9 cellular contexts compared by ENCODE assay signal in the genomic region with DNA sequence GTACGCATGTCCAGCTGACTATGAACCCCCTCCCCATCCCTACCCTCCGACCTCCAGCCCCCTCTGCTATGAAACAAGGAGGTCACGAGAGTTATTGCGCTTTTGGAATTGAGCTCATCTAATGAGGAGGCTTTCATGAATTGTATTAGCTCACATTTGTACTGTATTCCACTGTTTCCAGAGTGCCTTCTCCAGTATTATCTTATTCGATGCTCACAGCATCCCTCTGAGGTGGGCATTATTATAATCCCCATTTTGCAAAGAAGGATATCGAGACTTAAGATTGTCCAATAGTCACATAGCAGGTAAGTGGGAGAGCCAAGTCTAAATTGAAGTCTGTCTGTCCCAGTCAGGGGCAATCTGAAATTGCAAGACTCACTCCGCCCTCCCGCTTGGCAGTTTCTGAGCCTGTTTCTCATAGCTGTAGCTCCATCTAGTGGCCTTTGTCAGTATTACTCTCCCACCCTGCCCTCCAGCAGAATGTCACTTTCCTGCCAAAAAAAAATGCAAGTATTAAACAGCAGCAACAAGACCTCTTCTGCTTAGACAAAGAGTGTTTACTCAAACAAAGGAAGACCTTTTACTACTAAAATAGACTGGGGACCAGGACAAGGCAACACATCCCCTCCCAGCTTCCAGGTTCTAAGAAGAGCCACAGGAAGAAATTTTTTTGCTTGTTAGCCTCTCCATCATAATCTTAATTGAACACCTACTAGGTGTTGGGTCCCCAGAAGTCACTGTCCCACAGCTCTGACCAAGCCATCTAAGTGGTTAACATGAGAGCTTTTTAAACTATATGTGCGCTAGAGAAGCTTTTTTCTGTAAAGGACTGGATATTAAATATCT. TPM values are rescaled to one million over a fixed set of nuclear protein-coding genes. Genes with fewer than 3 reads are reported as not detected.
DNase-seq lines count a peak whose midpoint lies in the region; ATAC-seq, FAIRE-seq and TF ChIP-seq lines count a peak whose summit lies in the region.
"Had no signal": no experiment of that assay in that cellular context is flagged by ENCODE, and none has a peak within 500 bp of the region (broad histone marks: within the 10 kb centered on the region; RNA-seq: fewer than 3 reads in every experiment).

No MANE protein-coding gene starts in this region.

- H3K4me2 ChIP-seq in HepG2 (ENCODE audit: low read depth, low read length), result no peak overlapping the region

- H3K4me1 ChIP-seq in HepG2 (ENCODE audit: insufficient read depth, low read length), result no peaks in the 10 kb centered on the region

- no peaks in the 10 kb centered on the region for H3K9me3 ChIP-seq in HepG2 (ENCODE audit: low read length)

- 9% methylated on average over 9 of the region's 9 CpGs for WGBS in HepG2 (ENCODE audit: low lambda C conversion rate)

- H3K9ac ChIP-seq in HepG2 (ENCODE audit: insufficient read depth, low read depth, low read length), result no peak overlapping the region

- TF ChIP-seq EP300 in HepG2 (IDR thresholded peaks at IDR 0.05; ENCODE audit: low read depth in 2 of 2, low read length in 2 of 2) (no peak), HepG2 (CRISPR knock-in tag; IDR thresholded peaks at IDR 0.05; ENCODE audit: borderline replicate concordance) (no peak)

- H3K36me3 ChIP-seq in HepG2 (replicated peaks in 1 of 2; ENCODE audit: control insufficient read depth in 1 of 2, insufficient read depth in 2 of 2, low read length in 2 of 2), result no peaks in the 10 kb centered on the region

- no peak overlapping the region for H3K4me3 ChIP-seq in choroid plexus epithelial cell (ENCODE audit: low read depth, low read length)
- no peak overlapping the region for H3K4me3 ChIP-seq in HepG2 (replicated peaks in 1 of 3; ENCODE audit: insufficient read depth in 1 of 3, low read depth in 2 of 3, low read length in 3 of 3)

- no peak overlapping the region for H3K4me3 Mint-ChIP-seq in HFFc6

- peak; percentile 59; the same call in 1 of the 2 replicates for TF ChIP-seq RAD21 in HepG2 (CRISPR knock-in tag; IDR thresholded peaks at IDR 0.05)

- no peaks in the 10 kb centered on the region for H3K36me3 Mint-ChIP-seq in HFFc6 (ENCODE audit: low read depth)
- H3K36me3 Mint-ChIP-seq: activated naive CD4-positive, alpha-beta T cell treated with anti-CD3 and anti-CD28 coated beads, Interleukin-2, amount 50 U/mL, for 72 hours had no signal

- H3K27ac Mint-ChIP-seq in HFFc6, result no peak overlapping the region
- H3K27ac Mint-ChIP-seq: activated naive CD4-positive, alpha-beta T cell treated with anti-CD3 and anti-CD28 coated beads, Interleukin-2, amount 50 U/mL, for 72 hours had no signal

- BruUV-seq in HepG2 (replicated peaks; lab: Mats Ljungman, UMichigan), result no TSS peak

- CTCF ChIA-PET in HepG2 (lab: Yijun Ruan, JAX; ENCODE audit: low intra/inter-chr PET ratio, low total read pairs), result interaction anchor here (0.8 to 3.8 kb wide), 3 partner anchors 100 to 1140 kb away, joined by 3 to 27 read pairs (median 3); no protein-coding TSS in a partner anchor

- H3K4me1 Mint-ChIP-seq in HFFc6 (ENCODE audit: low read depth), result no peaks in the 10 kb centered on the region

- peaks cover 2% of the 10 kb centered on the region; the same call in 1 of the 2 replicates for H4K20me1 ChIP-seq in HepG2 (ENCODE audit: insufficient read depth, low read length)

- intact Hi-C loops in HepG2 (cut with micrococcal nuclease; ENCODE audit: unreplicated experiment), result loop anchor here (1.0 kb wide), 1 partner anchor 101 kb away; no protein-coding TSS in a partner anchor

- peak; percentile 84 for FAIRE-seq in HepG2 (lab: Jason Lieb, UNC)

- no peak for TF ChIP-seq POLR2A in HepG2 (IDR thresholded peaks at IDR 0.05; ENCODE audit: insufficient read depth in 1 of 2, low read depth in 2 of 2, low read length in 2 of 2)

- peaks cover 5% of the 10 kb centered on the region; the same call in 1 of the 2 replicates for H3K9me3 Mint-ChIP-seq in HFFc6
- H3K9me3 Mint-ChIP-seq: activated naive CD4-positive, alpha-beta T cell treated with anti-CD3 and anti-CD28 coated beads, Interleukin-2, amount 50 U/mL, for 72 hours had no signal

- peaks cover 3% of the 10 kb centered on the region; the same call in 1 of the 2 replicates for H3K27me3 Mint-ChIP-seq in HFFc6 (ENCODE audit: insufficient read depth)

- ATAC-seq in HepG2, result peak; percentile 71
- no peak for ATAC-seq in HG02588 (IDR thresholded peaks at IDR 0.05; ENCODE audit: unreplicated experiment)

- H3K27ac ChIP-seq in HepG2 (ENCODE audit: extremely low read length, insufficient read depth, low read length), result no peak overlapping the region

- POLR2A ChIA-PET in HepG2 (lab: Yijun Ruan, JAX), result no interaction called here

- in situ Hi-C loops in HepG2 (cut with HindIII; ENCODE audit: extremely low pct_ligation_motif_present, low pct_unique_long_range_greater_than_20kb), result loop anchor here (5.0 kb wide), 1 partner anchor 98 kb away; no protein-coding TSS in a partner anchor

- H2AFZ ChIP-seq in HepG2 (ENCODE audit: low read length), result no peak overlapping the region

- H3K79me2 ChIP-seq in HepG2 (ENCODE audit: insufficient read depth, low read length), result no peaks in the 10 kb centered on the region

- TF ChIP-seq CTCF in HFFc6 (IDR thresholded peaks at IDR 0.05), result peak; percentile 89
- peak; percentile 91 for TF ChIP-seq CTCF in choroid plexus epithelial cell (conservative IDR thresholded peaks at IDR 0.05; ENCODE audit: low read depth, low read length)
- peak; percentile 82 for TF ChIP-seq CTCF in HepG2 (CRISPR knock-in tag; IDR thresholded peaks at IDR 0.05)

- peak; percentile 75 for DNase-seq in DMS 273 (lab: John Stamatoyannopoulos, UW; ENCODE audit: unreplicated experiment)
- peak; percentile 61 for DNase-seq in HFFc6
- DNase-seq in NCI-H345 (lab: John Stamatoyannopoulos, UW), result peak; percentile 69
- peak; percentile 36 to 48 for DNase-seq in activated CD4-positive, alpha-beta T cell treated with anti-CD3 and anti-CD28 coated beads for 24 hours (ENCODE audit: low read depth in 2 of 2)
- peak; percentile 89 for DNase-seq in choroid plexus epithelial cell (ENCODE audit: low read depth)
- peak; percentile 32 for DNase-seq in HepG2 (ENCODE audit: low spot score)
- peak; percentile 1 to 17 (median 7) for DNase-seq in stimulated activated CD4-positive, alpha-beta T cell treated with anti-CD3 and anti-CD28 coated beads, TNF-alpha, amount 100 ng/mL, for 4 hours (ENCODE audit: low read depth in 3 of 3)

- no peaks in the 10 kb centered on the region for H3K27me3 ChIP-seq in HepG2 (ENCODE audit: control insufficient read depth in 1 of 2, insufficient read depth in 2 of 2, low read length in 2 of 2)

TF ChIP-seq in HepG2, 621 proteins besides CTCF, POLR2A, EP300 and RAD21 (continues in another document):
- TF ChIP-seq PRPF4 (IDR thresholded peaks at IDR 0.05; ENCODE audit: low read depth, low read length, poor library complexity, severe bottlenecking) (no peak), SMC3 (IDR thresholded peaks at IDR 0.05; ENCODE audit: low read length) (peak; percentile 75), XRCC5 (optimal IDR thresholded peaks at IDR 0.05; ENCODE audit: low read length) (peak; percentile 32), STAG1 (CRISPR knock-in tag; IDR thresholded peaks at IDR 0.05) (peak; percentile 81)
- TF ChIP-seq, protein P1, sequence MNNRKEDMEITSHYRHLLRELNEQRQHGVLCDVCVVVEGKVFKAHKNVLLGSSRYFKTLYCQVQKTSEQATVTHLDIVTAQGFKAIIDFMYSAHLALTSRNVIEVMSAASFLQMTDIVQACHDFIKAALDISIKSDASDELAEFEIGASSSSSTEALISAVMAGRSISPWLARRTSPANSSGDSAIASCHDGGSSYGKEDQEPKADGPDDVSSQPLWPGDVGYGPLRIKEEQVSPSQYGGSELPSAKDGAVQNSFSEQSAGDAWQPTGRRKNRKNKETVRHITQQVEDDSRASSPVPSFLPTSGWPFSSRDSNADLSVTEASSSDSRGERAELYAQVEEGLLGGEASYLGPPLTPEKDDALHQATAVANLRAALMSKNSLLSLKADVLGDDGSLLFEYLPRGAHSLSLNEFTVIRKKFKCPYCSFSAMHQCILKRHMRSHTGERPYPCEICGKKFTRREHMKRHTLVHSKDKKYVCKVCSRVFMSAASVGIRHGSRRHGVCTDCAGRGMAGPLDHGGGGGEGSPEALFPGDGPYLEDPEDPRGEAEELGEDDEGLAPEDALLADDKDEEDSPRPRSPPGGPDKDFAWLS (CRISPR knock-in tag; IDR thresholded peaks at IDR 0.05; ENCODE audit: borderline replicate concordance), result no peak

RNA-seq across cellular contexts. Expression of gene TMEM233, which starts 48.6 kb away (rescaled TPM):
- total RNA-seq in HFFc6 (2021; fragmentation: NEBNext Ultra II Directional; extraction: Animal tissue kit (Norgen Biotek cat#: 25700)), result not detected
- not detected in 2 replicates for total RNA-seq in HepG2 (2016; rRNA removed; fragmentation: Illumina TruSeq; extraction: Trizol)
- total RNA-seq in HepG2 (2016; cell fraction: cytosol; rRNA removed; fragmentation: Illumina TruSeq; extraction: Trizol; ENCODE audit: low read depth), result 0.09 TPM in 1 of 2 replicates, not detected in the other
- total RNA-seq in HepG2 (2016; cell fraction: insoluble cytoplasmic fraction; rRNA removed; fragmentation: Illumina TruSeq; extraction: Trizol), result not detected in 2 replicates
- total RNA-seq in HepG2 (2016; cell fraction: membrane; rRNA removed; fragmentation: Illumina TruSeq; extraction: Trizol), result not detected in 2 replicates
- total RNA-seq in HepG2 (2016; cell fraction: nucleus; rRNA removed; fragmentation: Illumina TruSeq; extraction: Trizol), result not detected in 2 replicates
- 0.03 and 0.16 TPM in 2 replicates for polyA plus RNA-seq in HepG2 (2011; rRNA removed)
- polyA plus RNA-seq in HepG2 (2011; cell fraction: cytosol; rRNA removed), result not detected in 2 replicates
- polyA plus RNA-seq in HepG2 (2011; cell fraction: nucleus; rRNA removed), result not detected in 2 replicates
- polyA plus RNA-seq in HepG2 (2012), result not detected in 2 replicates
- polyA plus RNA-seq in HepG2 (2016; cell fraction: cytosol; fragmentation: Illumina TruSeq; extraction: Trizol; ENCODE audit: low read depth), result not detected in 2 replicates
- not detected in 2 replicates for polyA plus RNA-seq in HepG2 (2016; cell fraction: insoluble cytoplasmic fraction; fragmentation: Illumina TruSeq; extraction: Trizol; ENCODE audit: low read depth)
- polyA plus RNA-seq in HepG2 (2016; cell fraction: membrane; fragmentation: Illumina TruSeq; extraction: Trizol; ENCODE audit: low read depth), result not detected in 2 replicates
- polyA plus RNA-seq in HepG2 (2016; cell fraction: nucleus; fragmentation: Illumina TruSeq; extraction: Trizol; ENCODE audit: insufficient read depth, low read depth), result not detected in 2 replicates
- polyA minus RNA-seq in HepG2 (2011; rRNA and poly(A)+ RNA removed; ENCODE audit: low replicate concordance), result not detected in 2 replicates
- not detected in 2 replicates for polyA minus RNA-seq in HepG2 (2011; cell fraction: cytosol; rRNA and poly(A)+ RNA removed)
- polyA minus RNA-seq in HepG2 (2011; cell fraction: nucleus; rRNA and poly(A)+ RNA removed), result not detected in 2 replicates
- total RNA-seq: activated naive CD4-positive, alpha-beta T cell treated with anti-CD3 and anti-CD28 coated beads, Interleukin-2, amount 50 U/mL, for 72 hours had no signal

Comparison
In these comparisons a context has a peak if more than half of its experiments do, and no peak if none do; other contexts are left out.
1. DNase-seq: peak in every context shown above with its lines; median percentile 89 in choroid plexus epithelial cell; 75 in DMS 273; 69 in NCI-H345; 61 in HFFc6; 42 in activated CD4-positive, alpha-beta T cell treated with anti-CD3 and anti-CD28 coated beads for 24 hours; 32 in HepG2; 7 in stimulated activated CD4-positive, alpha-beta T cell treated with anti-CD3 and anti-CD28 coated beads, TNF-alpha, amount 100 ng/mL, for 4 hours.